21 cellular contexts compared by ENCODE assay signal in the genomic region with DNA sequence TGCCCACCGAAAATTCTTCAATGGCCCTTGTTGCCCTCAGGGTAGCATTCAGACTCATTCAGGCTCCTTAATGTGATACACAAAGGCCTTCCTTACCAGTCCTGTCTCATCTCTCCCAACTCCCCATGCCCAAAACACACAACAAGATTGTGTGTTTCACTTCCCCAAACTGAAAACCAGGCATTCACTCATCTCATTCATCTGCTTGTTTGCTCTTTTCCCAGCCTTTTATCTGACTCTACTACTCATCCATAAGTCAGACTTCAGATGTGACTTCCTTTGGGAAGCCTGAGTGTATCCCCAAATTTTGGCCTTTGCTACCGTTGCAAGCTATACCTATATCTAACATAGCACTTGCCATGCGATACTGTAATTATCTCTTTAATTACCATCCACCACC. TPM values are rescaled to one million over a fixed set of nuclear protein-coding genes. Genes with fewer than 3 reads are reported as not detected.
DNase-seq lines count a peak whose midpoint lies in the region; ATAC-seq and TF ChIP-seq lines count a peak whose summit lies in the region.
"Had no signal": no experiment of that assay in that cellular context is flagged by ENCODE, and none has a peak within 500 bp of the region (broad histone marks: within the 10 kb centered on the region; RNA-seq: fewer than 3 reads in every experiment).

No MANE protein-coding gene starts in this region.

- H3K4me3 ChIP-seq in Karpas-422 (ENCODE audit: low read length) (no peak overlapping the region), osteoblast (ENCODE audit: insufficient read depth, low read length) (no peak overlapping the region)
- H3K4me3 ChIP-seq: left ventricle myocardium inferior, skin epidermis, suprapubic skin had no signal

- H3K9me3 ChIP-seq in Karpas-422 (ENCODE audit: low read length) (no peaks in the 10 kb centered on the region), osteoblast (ENCODE audit: low read depth, low read length) (no peaks in the 10 kb centered on the region)
- H3K9me3 ChIP-seq: left ventricle myocardium inferior, suprapubic skin had no signal

- H3K27ac ChIP-seq in Karpas-422 (ENCODE audit: low read length) (peak overlapping the region; percentile 99), osteoblast (ENCODE audit: low read depth, low read length) (no peak overlapping the region)
- H3K27ac ChIP-seq: HL-60, left ventricle myocardium inferior, parathyroid adenoma, suprapubic skin had no signal

- TF ChIP-seq CTCF in osteoblast (IDR thresholded peaks at IDR 0.05; ENCODE audit: extremely low read depth, low read depth, low read length) = no peak

- DNase-seq in Karpas-422 (peak; percentile 56), SKM-1 treated with dmso at 0.1 percent for 144 hours (lab: John Stamatoyannopoulos, UW; ENCODE audit: unreplicated experiment) (peak; percentile 37), osteoblast (ENCODE audit: insufficient read length, low spot score, missing footprints) (no peak), COR-L47 (lab: John Stamatoyannopoulos, UW) (no peak), GDM1 (lab: John Stamatoyannopoulos, UW) (no peak)
- DNase-seq: activated CD4-positive, alpha-beta T cell treated with anti-CD3 and anti-CD28 coated beads for 48 hours; activated gamma-delta T cell; DMS153; effector CD4-positive, alpha-beta T cell; IMR-90; left ventricle myocardium inferior; NCI-H1105; NCI-H526 treated with DMSO at 0.1 percent for 48 hours; stimulated activated CD4-positive, alpha-beta T cell treated with anti-CD3 and anti-CD28 coated beads, Interleukin-4, amount 100 ng/mL, for 1 hour had no signal

- H3K4me1 ChIP-seq in Karpas-422 (ENCODE audit: low read length) (peaks cover 73% of the 10 kb centered on the region), osteoblast (ENCODE audit: insufficient read depth, low read length) (no peaks in the 10 kb centered on the region)
- H3K4me1 ChIP-seq: left ventricle myocardium inferior, parathyroid adenoma, suprapubic skin had no signal

- H3K36me3 ChIP-seq in Karpas-422 (ENCODE audit: insufficient read depth, low read length) (no peaks in the 10 kb centered on the region), osteoblast (ENCODE audit: insufficient read depth, low read length) (no peaks in the 10 kb centered on the region)
- H3K36me3 ChIP-seq: left ventricle myocardium inferior, suprapubic skin had no signal

- H3K4me2 ChIP-seq in Karpas-422 (ENCODE audit: low read depth, low read length, poor library complexity, severe bottlenecking) (peak overlapping the region; percentile 16), osteoblast (ENCODE audit: insufficient read depth, low read length) (no peak overlapping the region)

- H3K27me3 ChIP-seq in Karpas-422 (ENCODE audit: low read length) (no peaks in the 10 kb centered on the region), osteoblast (ENCODE audit: insufficient read depth, low read length) (no peaks in the 10 kb centered on the region)
- H3K27me3 ChIP-seq: suprapubic skin had no signal

- H3K79me2 ChIP-seq in Karpas-422 (ENCODE audit: low read length) (no peaks in the 10 kb centered on the region), osteoblast (ENCODE audit: insufficient read depth, low read length) (no peaks in the 10 kb centered on the region)
- H3K79me2 ChIP-seq: parathyroid adenoma had no signal

- ATAC-seq in GM18868 (IDR thresholded peaks at IDR 0.05; ENCODE audit: unreplicated experiment) = peak; percentile 28
- no peak for ATAC-seq in HG03095 (IDR thresholded peaks at IDR 0.05; ENCODE audit: unreplicated experiment)
- ATAC-seq: Panc1 had no signal

- H4K20me1 ChIP-seq in Karpas-422 (ENCODE audit: insufficient read depth, low read depth, low read length) = no peaks in the 10 kb centered on the region
- no peaks in the 10 kb centered on the region for H4K20me1 ChIP-seq in osteoblast (ENCODE audit: insufficient read depth, low read length)

- no peak overlapping the region for H3K9ac ChIP-seq in Karpas-422 (ENCODE audit: low read length)
- H3K9ac ChIP-seq: parathyroid adenoma had no signal

- H3K9me2 ChIP-seq in Karpas-422 (replicated peaks; ENCODE audit: insufficient read depth, low read length) = no peaks in the 10 kb centered on the region

- H2AFZ ChIP-seq in Karpas-422 (ENCODE audit: low read length) (peak overlapping the region; percentile 67), osteoblast (ENCODE audit: low read length) (peak overlapping the region; percentile 47)
- H2AFZ ChIP-seq: parathyroid adenoma had no signal

RNA-seq across cellular contexts. Expression of a gene that starts 9.7 kb away (rescaled TPM):
- total RNA-seq in Karpas-422 (2014; rRNA removed; shearing (Covaris generic); ENCODE audit: low replicate concordance) = 55.1 and 112 TPM in 2 replicates
- total RNA-seq in osteoblast = 31.8 and 38.0 TPM in 2 replicates

Comparison
In these comparisons a context has a peak if more than half of its experiments do, and no peak if none do; other contexts are left out.
1. DNase-seq: peak in Karpas-422 (single experiment) and SKM-1 treated with dmso at 0.1 percent for 144 hours (single experiment); none in osteoblast (single experiment), COR-L47 (single experiment) and GDM1 (single experiment).